ENCODE assay signal across 1 cellular context in the genomic region with DNA sequence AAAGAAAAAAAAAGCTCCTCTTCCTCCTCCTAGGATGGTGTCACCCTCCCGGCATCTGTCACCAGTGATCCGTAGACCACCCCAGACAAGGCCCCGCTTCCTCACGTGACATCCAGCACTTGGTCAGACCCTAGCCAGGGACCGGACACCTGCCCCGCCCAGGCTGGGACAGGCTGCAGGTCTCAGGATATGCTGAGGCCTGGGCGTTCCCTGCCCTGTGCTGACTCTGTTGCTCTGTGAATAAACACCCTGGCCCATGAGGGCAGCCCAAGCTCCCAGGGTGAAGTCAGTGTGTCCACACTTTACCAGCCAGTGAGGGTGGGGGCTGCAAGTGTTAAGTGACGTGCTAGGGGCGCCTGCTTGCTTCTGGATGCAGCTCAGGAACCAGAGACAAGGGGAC.
A peak's percentile ranks its signal among the peaks of the same experiment; 100 is the strongest.
TF ChIP-seq lines count a peak whose summit lies in the region.

No MANE protein-coding gene starts in this region.

TF ChIP-seq in HCT116, 20 proteins besides CTCF, POLR2A, EP300 and RAD21:
- TF ChIP-seq, protein P1, sequence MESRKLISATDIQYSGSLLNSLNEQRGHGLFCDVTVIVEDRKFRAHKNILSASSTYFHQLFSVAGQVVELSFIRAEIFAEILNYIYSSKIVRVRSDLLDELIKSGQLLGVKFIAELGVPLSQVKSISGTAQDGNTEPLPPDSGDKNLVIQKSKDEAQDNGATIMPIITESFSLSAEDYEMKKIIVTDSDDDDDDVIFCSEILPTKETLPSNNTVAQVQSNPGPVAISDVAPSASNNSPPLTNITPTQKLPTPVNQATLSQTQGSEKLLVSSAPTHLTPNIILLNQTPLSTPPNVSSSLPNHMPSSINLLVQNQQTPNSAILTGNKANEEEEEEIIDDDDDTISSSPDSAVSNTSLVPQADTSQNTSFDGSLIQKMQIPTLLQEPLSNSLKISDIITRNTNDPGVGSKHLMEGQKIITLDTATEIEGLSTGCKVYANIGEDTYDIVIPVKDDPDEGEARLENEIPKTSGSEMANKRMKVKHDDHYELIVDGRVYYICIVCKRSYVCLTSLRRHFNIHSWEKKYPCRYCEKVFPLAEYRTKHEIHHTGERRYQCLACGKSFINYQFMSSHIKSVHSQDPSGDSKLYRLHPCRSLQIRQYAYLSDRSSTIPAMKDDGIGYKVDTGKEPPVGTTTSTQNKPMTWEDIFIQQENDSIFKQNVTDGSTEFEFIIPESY (IDR thresholded peaks at IDR 0.05; ENCODE audit: extremely low read depth, insufficient replicate concordance, low read length) = no peak
- TF ChIP-seq POLR2AphosphoS5 (IDR thresholded peaks at IDR 0.05; ENCODE audit: low read depth, low read length) = 0 out of 2 replicates have a peak, but pooled peaks have one; percentile 7
- TF ChIP-seq, protein P2, sequence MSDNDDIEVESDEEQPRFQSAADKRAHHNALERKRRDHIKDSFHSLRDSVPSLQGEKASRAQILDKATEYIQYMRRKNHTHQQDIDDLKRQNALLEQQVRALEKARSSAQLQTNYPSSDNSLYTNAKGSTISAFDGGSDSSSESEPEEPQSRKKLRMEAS (IDR thresholded peaks at IDR 0.05) = no peak
- TF ChIP-seq TCF7L2 (IDR thresholded peaks at IDR 0.05; ENCODE audit: borderline replicate concordance, extremely low read depth, insufficient read depth, insufficient read length) = no peak
- no peak for TF ChIP-seq SIN3A (IDR thresholded peaks at IDR 0.05; ENCODE audit: low read depth)
